ENCODE assay signal across 1 cellular context in genomic region chr15:75842722-75843617, GRCh38.
TF ChIP-seq lines count a peak whose summit lies in the region.

Gene UBE2Q2, plus strand, starts transcription at chr15:75843447. Its CDS starts 220 bp downstream, at chr15:75843667.

TF ChIP-seq in K562, 482 proteins besides CTCF, POLR2A, EP300 and RAD21 (continued from another document and continues in another):
- TF ChIP-seq, protein P1, sequence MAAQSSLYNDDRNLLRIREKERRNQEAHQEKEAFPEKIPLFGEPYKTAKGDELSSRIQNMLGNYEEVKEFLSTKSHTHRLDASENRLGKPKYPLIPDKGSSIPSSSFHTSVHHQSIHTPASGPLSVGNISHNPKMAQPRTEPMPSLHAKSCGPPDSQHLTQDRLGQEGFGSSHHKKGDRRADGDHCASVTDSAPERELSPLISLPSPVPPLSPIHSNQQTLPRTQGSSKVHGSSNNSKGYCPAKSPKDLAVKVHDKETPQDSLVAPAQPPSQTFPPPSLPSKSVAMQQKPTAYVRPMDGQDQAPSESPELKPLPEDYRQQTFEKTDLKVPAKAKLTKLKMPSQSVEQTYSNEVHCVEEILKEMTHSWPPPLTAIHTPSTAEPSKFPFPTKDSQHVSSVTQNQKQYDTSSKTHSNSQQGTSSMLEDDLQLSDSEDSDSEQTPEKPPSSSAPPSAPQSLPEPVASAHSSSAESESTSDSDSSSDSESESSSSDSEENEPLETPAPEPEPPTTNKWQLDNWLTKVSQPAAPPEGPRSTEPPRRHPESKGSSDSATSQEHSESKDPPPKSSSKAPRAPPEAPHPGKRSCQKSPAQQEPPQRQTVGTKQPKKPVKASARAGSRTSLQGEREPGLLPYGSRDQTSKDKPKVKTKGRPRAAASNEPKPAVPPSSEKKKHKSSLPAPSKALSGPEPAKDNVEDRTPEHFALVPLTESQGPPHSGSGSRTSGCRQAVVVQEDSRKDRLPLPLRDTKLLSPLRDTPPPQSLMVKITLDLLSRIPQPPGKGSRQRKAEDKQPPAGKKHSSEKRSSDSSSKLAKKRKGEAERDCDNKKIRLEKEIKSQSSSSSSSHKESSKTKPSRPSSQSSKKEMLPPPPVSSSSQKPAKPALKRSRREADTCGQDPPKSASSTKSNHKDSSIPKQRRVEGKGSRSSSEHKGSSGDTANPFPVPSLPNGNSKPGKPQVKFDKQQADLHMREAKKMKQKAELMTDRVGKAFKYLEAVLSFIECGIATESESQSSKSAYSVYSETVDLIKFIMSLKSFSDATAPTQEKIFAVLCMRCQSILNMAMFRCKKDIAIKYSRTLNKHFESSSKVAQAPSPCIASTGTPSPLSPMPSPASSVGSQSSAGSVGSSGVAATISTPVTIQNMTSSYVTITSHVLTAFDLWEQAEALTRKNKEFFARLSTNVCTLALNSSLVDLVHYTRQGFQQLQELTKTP (IDR thresholded peaks at IDR 0.05; ENCODE audit: low read depth in 1 of 2, partially characterized antibody in 2 of 2): peak in 1 of 2 experiments; percentile 38
- TF ChIP-seq ZNF589 (CRISPR knock-in tag; IDR thresholded peaks at IDR 0.05; ENCODE audit: low read depth) (peak; percentile 71; the same call in 1 of the 2 replicates), ZNF239 (CRISPR knock-in tag; IDR thresholded peaks at IDR 0.05) (no peak), THAP7 (CRISPR knock-in tag; IDR thresholded peaks at IDR 0.05) (no peak), CREM (IDR thresholded peaks at IDR 0.05; ENCODE audit: low read depth) (0 out of 2 replicates have a peak, but pooled peaks have one; percentile 19), ZNF324 (CRISPR knock-in tag; IDR thresholded peaks at IDR 0.05) (peak; percentile 84), MAFF (IDR thresholded peaks at IDR 0.05; ENCODE audit: low read length) (no peak), CEBPG (CRISPR knock-in tag; IDR thresholded peaks at IDR 0.05) (peak; percentile 2; the same call in 1 of the 2 replicates), CEBPG (tag; conservative IDR thresholded peaks at IDR 0.05 in 1 of 2, IDR thresholded peaks at IDR 0.05 in 1 of 2) (no peak), MAZ (CRISPR knock-in tag; conservative IDR thresholded peaks at IDR 0.05 in 1 of 2, IDR thresholded peaks at IDR 0.05 in 1 of 2) (peak in 1 of 2 experiments; percentile 88; a peak in 3 of 4 replicates), GABPA (tag; conservative IDR thresholded peaks at IDR 0.05; ENCODE audit: low read depth) (peak; percentile 63), POLR2H (tag; IDR thresholded peaks at IDR 0.05; ENCODE audit: low read depth) (peak; percentile 76), FOXP4 (CRISPR knock-in tag; IDR thresholded peaks at IDR 0.05; ENCODE audit: borderline replicate concordance) (peak; percentile 25; the same call in 1 of the 2 replicates), HDAC8 (tag; IDR thresholded peaks at IDR 0.05) (peak; percentile 66), SNIP1 (IDR thresholded peaks at IDR 0.05; ENCODE audit: low read depth) (peak; percentile 76), IRF2 (CRISPR knock-in tag; IDR thresholded peaks at IDR 0.05) (no peak; the same call in 1 of the 2 replicates), XRCC3 (IDR thresholded peaks at IDR 0.05) (no peak), MLLT1 (IDR thresholded peaks at IDR 0.05) (peak in 1 of 2 experiments; percentile 41; a peak in 1 of 4 replicates), TEAD4 (IDR thresholded peaks at IDR 0.05; ENCODE audit: low read length) (peak; percentile 1; the same call in 1 of the 2 replicates), TEAD4 (CRISPR knock-in tag; IDR thresholded peaks at IDR 0.05; ENCODE audit: borderline replicate concordance) (0 out of 2 replicates have a peak, but pooled peaks have one; percentile 45), HNRNPLL (IDR thresholded peaks at IDR 0.05; ENCODE audit: low read depth, low read length, poor library complexity, severe bottlenecking) (peak; percentile 36), BDP1 (IDR thresholded peaks at IDR 0.05; ENCODE audit: insufficient read depth, insufficient read length) (no peak), NFIC (IDR thresholded peaks at IDR 0.05) (peak; percentile 20; the same call in 1 of the 2 replicates), HNRNPL (IDR thresholded peaks at IDR 0.05; ENCODE audit: low read depth, low read length) (peak; percentile 48; the same call in 1 of the 2 replicates), REST (CRISPR knock-in tag; IDR thresholded peaks at IDR 0.05; ENCODE audit: low read depth) (no peak), ZNF592 (IDR thresholded peaks at IDR 0.05) (peak; percentile 90), UBTF (IDR thresholded peaks at IDR 0.05; ENCODE audit: borderline replicate concordance in 1 of 2, low read depth in 2 of 2, low read length in 2 of 2) (peak; percentile 55 to 71; a peak in 2 of 4 replicates)
- TF ChIP-seq, protein P2, sequence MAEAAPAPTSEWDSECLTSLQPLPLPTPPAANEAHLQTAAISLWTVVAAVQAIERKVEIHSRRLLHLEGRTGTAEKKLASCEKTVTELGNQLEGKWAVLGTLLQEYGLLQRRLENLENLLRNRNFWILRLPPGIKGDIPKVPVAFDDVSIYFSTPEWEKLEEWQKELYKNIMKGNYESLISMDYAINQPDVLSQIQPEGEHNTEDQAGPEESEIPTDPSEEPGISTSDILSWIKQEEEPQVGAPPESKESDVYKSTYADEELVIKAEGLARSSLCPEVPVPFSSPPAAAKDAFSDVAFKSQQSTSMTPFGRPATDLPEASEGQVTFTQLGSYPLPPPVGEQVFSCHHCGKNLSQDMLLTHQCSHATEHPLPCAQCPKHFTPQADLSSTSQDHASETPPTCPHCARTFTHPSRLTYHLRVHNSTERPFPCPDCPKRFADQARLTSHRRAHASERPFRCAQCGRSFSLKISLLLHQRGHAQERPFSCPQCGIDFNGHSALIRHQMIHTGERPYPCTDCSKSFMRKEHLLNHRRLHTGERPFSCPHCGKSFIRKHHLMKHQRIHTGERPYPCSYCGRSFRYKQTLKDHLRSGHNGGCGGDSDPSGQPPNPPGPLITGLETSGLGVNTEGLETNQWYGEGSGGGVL (CRISPR knock-in tag; IDR thresholded peaks at IDR 0.05): no peak
- TF ChIP-seq, protein P3, sequence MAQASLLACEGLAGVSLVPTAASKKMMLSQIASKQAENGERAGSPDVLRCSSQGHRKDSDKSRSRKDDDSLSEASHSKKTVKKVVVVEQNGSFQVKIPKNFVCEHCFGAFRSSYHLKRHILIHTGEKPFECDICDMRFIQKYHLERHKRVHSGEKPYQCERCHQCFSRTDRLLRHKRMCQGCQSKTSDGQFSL (CRISPR knock-in tag; IDR thresholded peaks at IDR 0.05): no peak; the same call in none of the 2 replicates
- TF ChIP-seq, protein P3 (tag; IDR thresholded peaks at IDR 0.05): peak in 1 of 2 experiments; percentile 22; a peak in 1 of 4 replicates
